11 cellular contexts compared by ENCODE assay signal in the genomic region with DNA sequence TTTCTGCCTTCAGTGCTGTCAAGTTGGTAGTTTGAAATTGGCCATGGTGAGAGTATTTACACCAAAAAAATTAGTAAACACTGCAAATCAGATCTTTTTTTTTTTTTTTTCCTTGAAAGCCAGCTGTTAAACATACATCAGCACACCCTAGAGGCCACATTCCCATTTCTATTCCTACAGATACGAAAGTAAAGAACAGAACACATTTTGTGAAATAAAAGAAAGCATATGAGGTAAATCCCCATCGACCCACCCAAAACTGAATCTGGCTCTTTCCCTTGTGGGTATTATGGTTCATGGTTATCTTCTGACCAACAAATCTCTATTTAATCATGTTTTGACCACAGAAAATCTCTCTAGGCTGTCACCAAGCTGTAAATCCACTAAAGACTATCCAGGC. TPM values are rescaled to one million over a fixed set of nuclear protein-coding genes. Genes with fewer than 3 reads are reported as not detected.
DNase-seq lines count a peak whose midpoint lies in the region; ATAC-seq, FAIRE-seq and TF ChIP-seq lines count a peak whose summit lies in the region.
"Had no signal": no experiment of that assay in that cellular context is flagged by ENCODE, and none has a peak within 500 bp of the region (broad histone marks: within the 10 kb centered on the region; RNA-seq: fewer than 3 reads in every experiment).

No MANE protein-coding gene starts in this region.

- no peaks in the 10 kb centered on the region for H3K4me1 ChIP-seq in GM23338 (ENCODE audit: insufficient read depth)
- peaks cover 18% of the 10 kb centered on the region for H3K4me1 ChIP-seq in OCI-LY3 (ENCODE audit: low read length)
- H3K4me1 ChIP-seq in kidney (ENCODE audit: control insufficient read depth in 1 of 2, insufficient read depth in 1 of 2, low read depth in 1 of 2, low read length in 2 of 2): no peaks in the 10 kb centered on the region

- H3K9me3 Mint-ChIP-seq in GM23338: no peaks in the 10 kb centered on the region

- no peaks in the 10 kb centered on the region for H3K9me2 ChIP-seq in GM23338 (ENCODE audit: insufficient read depth)

- H3K27ac ChIP-seq in GM23338 (ENCODE audit: low read depth): no peak overlapping the region
- no peak overlapping the region for H3K27ac ChIP-seq in OCI-LY3 (ENCODE audit: low read length)
- no peak overlapping the region for H3K27ac ChIP-seq in kidney (ENCODE audit: low read depth in 2 of 2, low read length in 2 of 2)

- ATAC-seq in GM23338 (no peak), GM21526 (IDR thresholded peaks at IDR 0.05; ENCODE audit: low FRiP score, unreplicated experiment) (no peak), GM19452 (IDR thresholded peaks at IDR 0.05; ENCODE audit: unreplicated experiment) (no peak)

- no peaks in the 10 kb centered on the region for H3F3A ChIP-seq in GM23338 (replicated peaks; ENCODE audit: low read depth)

- no peaks in the 10 kb centered on the region for H3K27me3 ChIP-seq in GM23338 (ENCODE audit: insufficient read depth)
- H3K27me3 ChIP-seq in OCI-LY3 (ENCODE audit: low read depth, low read length): no peaks in the 10 kb centered on the region

- H3K9me3 ChIP-seq in OCI-LY3 (ENCODE audit: insufficient read depth, low read length) (no peaks in the 10 kb centered on the region), kidney (ENCODE audit: control insufficient read depth in 1 of 2, low read length in 2 of 2) (no peaks in the 10 kb centered on the region)

- H3K9ac ChIP-seq in OCI-LY3 (ENCODE audit: low read length): no peak overlapping the region
- no peak overlapping the region for H3K9ac ChIP-seq in kidney (ENCODE audit: low read length in 2 of 2)

- no peaks in the 10 kb centered on the region for H3K4me1 Mint-ChIP-seq in GM23338

- H3K4me3 ChIP-seq in GM23338: no peak overlapping the region
- no peak overlapping the region for H3K4me3 ChIP-seq in OCI-LY3 (ENCODE audit: low read length)
- no peak overlapping the region for H3K4me3 ChIP-seq in kidney (ENCODE audit: low read length in 2 of 2)

- H4K20me1 ChIP-seq in GM23338 (replicated peaks; ENCODE audit: insufficient read depth) (no peaks in the 10 kb centered on the region), OCI-LY3 (ENCODE audit: insufficient read depth, low read length) (no peaks in the 10 kb centered on the region)

- TF ChIP-seq CTCF in GM23338 (conservative IDR thresholded peaks at IDR 0.05; ENCODE audit: low read depth in 2 of 2) (peak in 1 of 2 experiments; percentile 44; a peak in 3 of 4 replicates), OCI-LY3 (IDR thresholded peaks at IDR 0.05; ENCODE audit: low read depth, low read length) (peak; percentile 28), kidney (IDR thresholded peaks at IDR 0.05; ENCODE audit: borderline replicate concordance, extremely low read depth, insufficient read depth) (no peak)

- H3K4me2 ChIP-seq in GM23338 (no peak overlapping the region), OCI-LY3 (ENCODE audit: low read length) (no peak overlapping the region)

- H3K79me2 ChIP-seq in GM23338 (replicated peaks; ENCODE audit: insufficient read depth) (no peaks in the 10 kb centered on the region), OCI-LY3 (ENCODE audit: low read length) (no peaks in the 10 kb centered on the region)

- no peak overlapping the region for H3K27ac Mint-ChIP-seq in GM23338

- H3K36me3 ChIP-seq in GM23338 (ENCODE audit: insufficient read depth): no peaks in the 10 kb centered on the region
- peaks cover 6% of the 10 kb centered on the region for H3K36me3 ChIP-seq in OCI-LY3 (replicated peaks; ENCODE audit: low read depth, low read length)
- H3K36me3 ChIP-seq in kidney (ENCODE audit: control insufficient read depth in 1 of 2, insufficient read depth in 2 of 2, low read length in 2 of 2): no peaks in the 10 kb centered on the region

- no peaks in the 10 kb centered on the region for H3K27me3 Mint-ChIP-seq in GM23338 (ENCODE audit: insufficient read depth, low read depth, poor library complexity)

- no peak overlapping the region for H3K4me3 Mint-ChIP-seq in GM23338

- no peak for FAIRE-seq in kidney (lab: Jason Lieb, UNC)
- FAIRE-seq: GM12891 had no signal

- H3K36me3 Mint-ChIP-seq in GM23338 (ENCODE audit: low read depth): no peaks in the 10 kb centered on the region

- DNase-seq in GM23338 (ENCODE audit: low spot score) (peak; percentile 31), dermis microvascular lymphatic vessel endothelial cell (ENCODE audit: low read depth in 2 of 2) (peak; percentile 10 to 38), lung microvascular endothelial cell (ENCODE audit: low read depth in 2 of 2) (peak; percentile 39 to 57), kidney (no peak)
- DNase-seq in activated naive CD4-positive, alpha-beta T cell (lab: John Stamatoyannopoulos, UW): no peak
- DNase-seq: activated CD4-positive, CD25-positive, alpha-beta regulatory T cell treated with anti-CD3 and anti-CD28 coated beads, Interleukin-2, amount 50 U/mL, for 72 hours; caudate nucleus had no signal

- intact Hi-C loops in kidney (cut with DNase I): no loop called here

- H2AFZ ChIP-seq in GM23338: no peak overlapping the region
- no peak overlapping the region for H2AFZ ChIP-seq in OCI-LY3 (ENCODE audit: low read depth, low read length)

TF ChIP-seq in GM23338, 12 proteins besides CTCF, POLR2A, EP300 and RAD21 (continues in another document):
- TF ChIP-seq STAT1 (IDR thresholded peaks at IDR 0.05; ENCODE audit: unreplicated experiment) (no peak), NANOG (IDR thresholded peaks at IDR 0.05; ENCODE audit: borderline replicate concordance) (no peak), JUNB (IDR thresholded peaks at IDR 0.05; ENCODE audit: unreplicated experiment) (no peak), EZH2 (IDR thresholded peaks at IDR 0.05; ENCODE audit: low read depth, unreplicated experiment) (no peak), EZH2phosphoT487 (IDR thresholded peaks at IDR 0.05; ENCODE audit: unreplicated experiment) (no peak), ZNF331 (CRISPR knock-in tag; IDR thresholded peaks at IDR 0.05; ENCODE audit: low read depth) (no peak), CREB1 (CRISPR knock-in tag; IDR thresholded peaks at IDR 0.05; ENCODE audit: low read depth) (no peak)
- TF ChIP-seq, protein P1, sequence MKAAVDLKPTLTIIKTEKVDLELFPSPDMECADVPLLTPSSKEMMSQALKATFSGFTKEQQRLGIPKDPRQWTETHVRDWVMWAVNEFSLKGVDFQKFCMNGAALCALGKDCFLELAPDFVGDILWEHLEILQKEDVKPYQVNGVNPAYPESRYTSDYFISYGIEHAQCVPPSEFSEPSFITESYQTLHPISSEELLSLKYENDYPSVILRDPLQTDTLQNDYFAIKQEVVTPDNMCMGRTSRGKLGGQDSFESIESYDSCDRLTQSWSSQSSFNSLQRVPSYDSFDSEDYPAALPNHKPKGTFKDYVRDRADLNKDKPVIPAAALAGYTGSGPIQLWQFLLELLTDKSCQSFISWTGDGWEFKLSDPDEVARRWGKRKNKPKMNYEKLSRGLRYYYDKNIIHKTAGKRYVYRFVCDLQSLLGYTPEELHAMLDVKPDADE (IDR thresholded peaks at IDR 0.05): no peak

RNA-seq across cellular contexts. Expression of a gene that starts 41.8 kb away (rescaled TPM):
- 25.5 and 28.0 TPM in 2 replicates for total RNA-seq in GM23338 (2014; rRNA removed; shearing (Covaris generic))
- polyA plus RNA-seq in GM23338 (2016; fragmentation: Nextera tagmentation; extraction: Ambion mirVana) (17.5 and 18.5 TPM in 2 replicates), kidney (ENCODE audit: insufficient read depth, low read depth, low replicate concordance) (8.7 TPM)
- total RNA-seq in dermis microvascular lymphatic vessel endothelial cell (25.7 and 27.6 TPM in 2 replicates), lung microvascular endothelial cell (22.9 and 37.7 TPM in 2 replicates), kidney (20.3 TPM)

RNA-seq across cellular contexts. Expression of a gene that starts 44.5 kb away (rescaled TPM):
- total RNA-seq in GM23338 (2014; rRNA removed; shearing (Covaris generic)): 0.43 and 0.63 TPM in 2 replicates
- polyA plus RNA-seq in GM23338 (2016; fragmentation: Nextera tagmentation; extraction: Ambion mirVana): 0.58 and 0.66 TPM in 2 replicates
- 9.0 and 10.3 TPM in 2 replicates for total RNA-seq in dermis microvascular lymphatic vessel endothelial cell
- total RNA-seq in lung microvascular endothelial cell: 6.8 and 8.1 TPM in 2 replicates
- total RNA-seq in kidney: 2.9 TPM
- 1.9 TPM for polyA plus RNA-seq in kidney (ENCODE audit: insufficient read depth, low read depth, low replicate concordance)

Comparison
In these comparisons a context has a peak if more than half of its experiments do, and no peak if none do; other contexts are left out.
1. DNase-seq: peak in GM23338 (single experiment), dermis microvascular lymphatic vessel endothelial cell (2 of 2) and lung microvascular endothelial cell (2 of 2); none in kidney (single experiment) and activated naive CD4-positive, alpha-beta T cell (0 of 4).